Comparison of ENCODE assay signal across 8 cellular contexts in genomic region chr19:49019242-49019932, GRCh38. TPM values are rescaled to one million over a fixed set of nuclear protein-coding genes. Genes with fewer than 3 reads are reported as not detected.
A peak's percentile ranks its signal among the peaks of the same experiment; 100 is the strongest.
DNase-seq lines count a peak whose midpoint lies in the region; ATAC-seq, FAIRE-seq and TF ChIP-seq lines count a peak whose summit lies in the region.

No MANE protein-coding gene starts in this region.

- no peaks in the 10 kb centered on the region for H3K9me3 ChIP-seq in A549

- peak; percentile 44 for TF ChIP-seq CTCF in A549 (IDR thresholded peaks at IDR 0.05)

- ATAC-seq in A549 = peak; percentile 52 to 73
- ATAC-seq in GM21825 (IDR thresholded peaks at IDR 0.05; ENCODE audit: unreplicated experiment) = no peak

- no peak for TF ChIP-seq EP300 in A549 (IDR thresholded peaks at IDR 0.05)

- TF ChIP-seq POLR2A in A549 (IDR thresholded peaks at IDR 0.05; ENCODE audit: low read length) = no peak
- no peak for TF ChIP-seq POLR2A in H54 (IDR thresholded peaks at IDR 0.05; ENCODE audit: low read depth, low read length)

- intact Hi-C loops in head of caudate nucleus (cut with DNase I) = no loop called here

- TF ChIP-seq RAD21 in A549 (conservative IDR thresholded peaks at IDR 0.05 in 1 of 2, IDR thresholded peaks at IDR 0.05 in 1 of 2) = peak in 1 of 2 experiments; percentile 27; a peak in 1 of 5 replicates

- H3K4me2 ChIP-seq in A549 = peak overlapping the region; percentile 79

- CTCF ChIA-PET in A549 (lab: Yijun Ruan, JAX) = interaction anchor here (0.6 to 21.8 kb wide), 16 partner anchors 10 to 392 kb away, joined by 3 to 408 read pairs (median 6); partner anchors contain the start of genes GYS1, KCNA7, NTF4 and RUVBL2

- peak overlapping the region; percentile 47 for H3K4me3 ChIP-seq in A549

- H3K4me1 ChIP-seq in A549 = peaks cover 14% of the 10 kb centered on the region; the same call in 2 of the 3 replicates

- 37% methylated on average over 17 of the region's 41 CpGs for WGBS in A549 (ENCODE audit: missing lambda C conversion rate)

- H3K27ac ChIP-seq in A549 = peak overlapping the region; percentile 45 to 70; a peak in 5 of 6 replicates

- POLR2A ChIA-PET in A549 (lab: Yijun Ruan, JAX) = interaction anchor here (0.6 to 1.8 kb wide), 8 partner anchors 9 to 433 kb away, joined by 3 to 16 read pairs (median 4); partner anchors contain the start of genes CGB7, GYS1, LIN7B and RUVBL2

- FAIRE-seq in A549 (lab: Jason Lieb, UNC) = no peak
- FAIRE-seq in H54 (lab: Jason Lieb, UNC) = no peak

- peak; percentile 74 to 77 for DNase-seq in A549 (ENCODE audit: low read depth in 1 of 2, low spot score in 1 of 2)
- peak; percentile 37 for DNase-seq in H54 (ENCODE audit: insufficient read length, low spot score)
- peak; percentile 80 for DNase-seq in RKO (ENCODE audit: low spot score)
- DNase-seq in activated effector memory CD4-positive, alpha-beta T cell treated with anti-CD3 and anti-CD28 coated beads, Interleukin-2, amount 50 U/mL, for 16 hours = peak; percentile 88
- peak in 28 of 42 donors; percentile 11 to 62 (median 32) for DNase-seq in head of caudate nucleus
- DNase-seq in retina = peak; percentile 67
- DNase-seq in KG1 (lab: John Stamatoyannopoulos, UW) = no peak

TF ChIP-seq in A549, 52 proteins besides CTCF, POLR2A, EP300 and RAD21:
- peak; percentile 18; the same call in 1 of the 2 replicates for TF ChIP-seq PBX3 (IDR thresholded peaks at IDR 0.05)
- TF ChIP-seq CHD2 (IDR thresholded peaks at IDR 0.05; ENCODE audit: low read length, partially characterized antibody) = peak; percentile 49
- no peak for TF ChIP-seq MAFK (IDR thresholded peaks at IDR 0.05; ENCODE audit: partially characterized antibody)
- peak in 1 of 2 experiments; percentile 42; a peak in 1 of 5 replicates for TF ChIP-seq JUN (IDR thresholded peaks at IDR 0.05)
- TF ChIP-seq RFX5 (IDR thresholded peaks at IDR 0.05) = no peak
- TF ChIP-seq ELK1 (IDR thresholded peaks at IDR 0.05; ENCODE audit: low read depth, low read length) = no peak
- no peak for TF ChIP-seq HOXB13 (CRISPR knock-in tag; IDR thresholded peaks at IDR 0.05; ENCODE audit: low read depth)
- 0 out of 2 replicates have a peak, but pooled peaks have one; percentile 11 for TF ChIP-seq HOXB5 (CRISPR knock-in tag; IDR thresholded peaks at IDR 0.05)
- TF ChIP-seq REST (IDR thresholded peaks at IDR 0.05) = 0 out of 2 replicates have a peak, but pooled peaks have one; percentile 17

RNA-seq across cellular contexts. Expression of gene LHB, which starts 2.5 kb away (rescaled TPM):
- polyA plus RNA-seq in A549 (2011; rRNA removed) (not detected in 2 replicates), A549 (2017; fragmentation: RNase III; extraction: RNeasy Plus Mini Kit Qiagen cat#74134 plus additional on column Dnase treatment) (0.22 TPM in 1 of 3 replicates, not detected in the others)
- polyA plus RNA-seq in A549 (2012; cell fraction: cytosol; rRNA removed) = not detected in 2 replicates
- polyA plus RNA-seq in A549 (2012; cell fraction: nucleus; rRNA removed) = 0.45 TPM in 1 of 2 replicates, not detected in the other
- not detected in 2 replicates for polyA minus RNA-seq in A549 (2011; rRNA and poly(A)+ RNA removed)

RNA-seq across cellular contexts. Expression of gene CGB3, which starts 4.7 kb away (rescaled TPM):
- not detected in 2 replicates for polyA plus RNA-seq in A549 (2011; rRNA removed)
- polyA plus RNA-seq in A549 (2012; cell fraction: cytosol; rRNA removed) = 0.05 and 0.06 TPM in 2 replicates
- polyA plus RNA-seq in A549 (2012; cell fraction: nucleus; rRNA removed) = 0.71 TPM in 1 of 2 replicates, not detected in the other
- 0.13 to 0.28 TPM in 2 of 3 replicates, not detected in the other for polyA plus RNA-seq in A549 (2017; fragmentation: RNase III; extraction: RNeasy Plus Mini Kit Qiagen cat#74134 plus additional on column Dnase treatment)
- not detected in 2 replicates for polyA minus RNA-seq in A549 (2011; rRNA and poly(A)+ RNA removed)

RNA-seq across cellular contexts. Expression of gene CGB2, which starts 12.3 kb away (rescaled TPM):
- polyA plus RNA-seq in A549 (2011; rRNA removed) (not detected in 2 replicates), A549 (2017; fragmentation: RNase III; extraction: RNeasy Plus Mini Kit Qiagen cat#74134 plus additional on column Dnase treatment) (not detected in 3 replicates)
- 0.58 and 0.66 TPM in 2 replicates for polyA plus RNA-seq in A549 (2012; cell fraction: cytosol; rRNA removed)
- 0.59 TPM in 1 of 2 replicates, not detected in the other for polyA plus RNA-seq in A549 (2012; cell fraction: nucleus; rRNA removed)
- 0.33 TPM in 1 of 2 replicates, not detected in the other for polyA minus RNA-seq in A549 (2011; rRNA and poly(A)+ RNA removed)

RNA-seq across cellular contexts. Expression of gene CGB1, which starts 17.3 kb away (rescaled TPM):
- polyA plus RNA-seq in A549 (2011; rRNA removed) (not detected in 2 replicates), A549 (2017; fragmentation: RNase III; extraction: RNeasy Plus Mini Kit Qiagen cat#74134 plus additional on column Dnase treatment) (0.13 TPM in 1 of 3 replicates, not detected in the others)
- polyA plus RNA-seq in A549 (2012; cell fraction: cytosol; rRNA removed) = 0.08 and 0.10 TPM in 2 replicates
- polyA plus RNA-seq in A549 (2012; cell fraction: nucleus; rRNA removed) = 1.8 TPM in 1 of 2 replicates, not detected in the other
- not detected in 2 replicates for polyA minus RNA-seq in A549 (2011; rRNA and poly(A)+ RNA removed)

RNA-seq across cellular contexts. Expression of gene CGB5, which starts 24.3 kb away (rescaled TPM):
- polyA plus RNA-seq in A549 (2011; rRNA removed) (0.15 and 0.23 TPM in 2 replicates), A549 (2017; fragmentation: RNase III; extraction: RNeasy Plus Mini Kit Qiagen cat#74134 plus additional on column Dnase treatment) (0.53 to 0.94 TPM (median 0.71 TPM) in 3 replicates)
- polyA plus RNA-seq in A549 (2012; cell fraction: cytosol; rRNA removed) = 1.2 TPM in 2 replicates
- polyA plus RNA-seq in A549 (2012; cell fraction: nucleus; rRNA removed) = 2.4 and 3.9 TPM in 2 replicates
- not detected in 2 replicates for polyA minus RNA-seq in A549 (2011; rRNA and poly(A)+ RNA removed)
